ENCODE assay signal across 1 cellular context in genomic region chr6:139028658-139029469, GRCh38.
TF ChIP-seq lines count a peak whose summit lies in the region.

A gene with protein sequence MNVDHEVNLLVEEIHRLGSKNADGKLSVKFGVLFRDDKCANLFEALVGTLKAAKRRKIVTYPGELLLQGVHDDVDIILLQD (plus strand): TSS chr6:139028745. CDS start chr6:139034161, 5,416 bp downstream.

TF ChIP-seq in GM12878, 131 proteins besides CTCF, POLR2A, EP300 and RAD21 (continued from another document):
- TF ChIP-seq, protein P1, sequence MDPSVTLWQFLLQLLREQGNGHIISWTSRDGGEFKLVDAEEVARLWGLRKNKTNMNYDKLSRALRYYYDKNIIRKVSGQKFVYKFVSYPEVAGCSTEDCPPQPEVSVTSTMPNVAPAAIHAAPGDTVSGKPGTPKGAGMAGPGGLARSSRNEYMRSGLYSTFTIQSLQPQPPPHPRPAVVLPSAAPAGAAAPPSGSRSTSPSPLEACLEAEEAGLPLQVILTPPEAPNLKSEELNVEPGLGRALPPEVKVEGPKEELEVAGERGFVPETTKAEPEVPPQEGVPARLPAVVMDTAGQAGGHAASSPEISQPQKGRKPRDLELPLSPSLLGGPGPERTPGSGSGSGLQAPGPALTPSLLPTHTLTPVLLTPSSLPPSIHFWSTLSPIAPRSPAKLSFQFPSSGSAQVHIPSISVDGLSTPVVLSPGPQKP (IDR thresholded peaks at IDR 0.05; ENCODE audit: low read depth, low read length), result 0 out of 2 replicates have a peak, but pooled peaks have one; percentile 14
- TF ChIP-seq LARP7 (IDR thresholded peaks at IDR 0.05) (0 out of 2 replicates have a peak, but pooled peaks have one; percentile 45), CREB1 (IDR thresholded peaks at IDR 0.05; ENCODE audit: low read depth) (peak; percentile 44; the same call in 1 of the 2 replicates), ASH2L (IDR thresholded peaks at IDR 0.05; ENCODE audit: borderline replicate concordance, low read depth) (peak; percentile 23; the same call in 1 of the 2 replicates), IRF3 (IDR thresholded peaks at IDR 0.05) (no peak), CBFB (IDR thresholded peaks at IDR 0.05; ENCODE audit: low read depth) (peak; percentile 53; the same call in 1 of the 2 replicates), MAX (IDR thresholded peaks at IDR 0.05; ENCODE audit: low read depth, low read length) (peak; percentile 21; the same call in 1 of the 2 replicates), USF2 (IDR thresholded peaks at IDR 0.05; ENCODE audit: borderline replicate concordance, low read depth, low read length) (peak; percentile 55), CEBPB (IDR thresholded peaks at IDR 0.05; ENCODE audit: borderline replicate concordance in 1 of 2, low read depth in 2 of 2, low read length in 2 of 2) (no peak), BCL3 (IDR thresholded peaks at IDR 0.05; ENCODE audit: borderline replicate concordance, insufficient read depth, low read depth, low read length, poor library complexity, severe bottlenecking) (peak; percentile 2), POU2F2 (IDR thresholded peaks at IDR 0.05; ENCODE audit: borderline replicate concordance, low read depth, low read length) (peak; percentile 32; the same call in 2 of the 3 replicates), EGR1 (IDR thresholded peaks at IDR 0.05; ENCODE audit: borderline replicate concordance in 1 of 2, low read depth in 2 of 2, low read length in 2 of 2) (peak in 1 of 2 experiments; percentile 98; a peak in 2 of 3 replicates), SMARCA5 (IDR thresholded peaks at IDR 0.05) (peak; percentile 15; the same call in 1 of the 2 replicates), GATAD2B (conservative IDR thresholded peaks at IDR 0.05; ENCODE audit: low read depth) (peak; percentile 93), POLR2AphosphoS2 (IDR thresholded peaks at IDR 0.05; ENCODE audit: low read depth, low read length) (0 out of 2 replicates have a peak, but pooled peaks have one; percentile 26), PML (IDR thresholded peaks at IDR 0.05; ENCODE audit: low read length) (peak; percentile 65), RB1 (IDR thresholded peaks at IDR 0.05; ENCODE audit: borderline replicate concordance) (peak; percentile 22; the same call in 1 of the 2 replicates), IKZF2 (IDR thresholded peaks at IDR 0.05) (peak; percentile 68 to 77), POLR2AphosphoS5 (IDR thresholded peaks at IDR 0.05; ENCODE audit: low read length) (peak; percentile 88), KLF5 (IDR thresholded peaks at IDR 0.05; ENCODE audit: partially characterized antibody) (no peak), BCL11A (IDR thresholded peaks at IDR 0.05; ENCODE audit: low read depth, low read length) (0 out of 2 replicates have a peak, but pooled peaks have one; percentile 31), RAD51 (IDR thresholded peaks at IDR 0.05) (peak; percentile 72; the same call in 1 of the 2 replicates), SMAD5 (IDR thresholded peaks at IDR 0.05; ENCODE audit: low read depth) (peak; percentile 87; the same call in 1 of the 2 replicates), ATF3 (IDR thresholded peaks at IDR 0.05; ENCODE audit: borderline replicate concordance, extremely low read depth, low read depth, low read length) (peak; percentile 68; the same call in 1 of the 2 replicates), MEF2B (IDR thresholded peaks at IDR 0.05; ENCODE audit: partially characterized antibody, poor library complexity, severe bottlenecking) (peak; percentile 82), BMI1 (IDR thresholded peaks at IDR 0.05; ENCODE audit: borderline replicate concordance) (no peak), BACH1 (IDR thresholded peaks at IDR 0.05; ENCODE audit: borderline replicate concordance) (0 out of 2 replicates have a peak, but pooled peaks have one; percentile 35), CHD1 (IDR thresholded peaks at IDR 0.05; ENCODE audit: low read depth, low read length) (0 out of 2 replicates have a peak, but pooled peaks have one; percentile 75), HDGF (IDR thresholded peaks at IDR 0.05) (peak; percentile 47), SPI1 (IDR thresholded peaks at IDR 0.05; ENCODE audit: borderline replicate concordance, insufficient read depth, low read depth, low read length) (peak; percentile 62; the same call in 1 of the 2 replicates), FOXK2 (IDR thresholded peaks at IDR 0.05) (no peak), MTA2 (IDR thresholded peaks at IDR 0.05; ENCODE audit: low read depth) (peak; percentile 52), ATF7 (IDR thresholded peaks at IDR 0.05; ENCODE audit: low read depth) (peak; percentile 46; the same call in 1 of the 2 replicates), NR2F1 (conservative IDR thresholded peaks at IDR 0.05) (peak; percentile 62), RELB (IDR thresholded peaks at IDR 0.05; ENCODE audit: low read depth) (peak; percentile 58; the same call in 1 of the 2 replicates), IKZF1 (conservative IDR thresholded peaks at IDR 0.05) (peak; percentile 89), STAT3 (IDR thresholded peaks at IDR 0.05; ENCODE audit: low read depth, low read length) (no peak)
- TF ChIP-seq, protein P2, sequence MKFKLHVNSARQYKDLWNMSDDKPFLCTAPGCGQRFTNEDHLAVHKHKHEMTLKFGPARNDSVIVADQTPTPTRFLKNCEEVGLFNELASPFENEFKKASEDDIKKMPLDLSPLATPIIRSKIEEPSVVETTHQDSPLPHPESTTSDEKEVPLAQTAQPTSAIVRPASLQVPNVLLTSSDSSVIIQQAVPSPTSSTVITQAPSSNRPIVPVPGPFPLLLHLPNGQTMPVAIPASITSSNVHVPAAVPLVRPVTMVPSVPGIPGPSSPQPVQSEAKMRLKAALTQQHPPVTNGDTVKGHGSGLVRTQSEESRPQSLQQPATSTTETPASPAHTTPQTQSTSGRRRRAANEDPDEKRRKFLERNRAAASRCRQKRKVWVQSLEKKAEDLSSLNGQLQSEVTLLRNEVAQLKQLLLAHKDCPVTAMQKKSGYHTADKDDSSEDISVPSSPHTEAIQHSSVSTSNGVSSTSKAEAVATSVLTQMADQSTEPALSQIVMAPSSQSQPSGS (IDR thresholded peaks at IDR 0.05; ENCODE audit: low read length), result no peak
- TF ChIP-seq, protein P3, sequence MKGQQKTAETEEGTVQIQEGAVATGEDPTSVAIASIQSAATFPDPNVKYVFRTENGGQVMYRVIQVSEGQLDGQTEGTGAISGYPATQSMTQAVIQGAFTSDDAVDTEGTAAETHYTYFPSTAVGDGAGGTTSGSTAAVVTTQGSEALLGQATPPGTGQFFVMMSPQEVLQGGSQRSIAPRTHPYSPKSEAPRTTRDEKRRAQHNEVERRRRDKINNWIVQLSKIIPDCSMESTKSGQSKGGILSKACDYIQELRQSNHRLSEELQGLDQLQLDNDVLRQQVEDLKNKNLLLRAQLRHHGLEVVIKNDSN (IDR thresholded peaks at IDR 0.05; ENCODE audit: borderline replicate concordance, extremely low read length, insufficient read depth, low read depth, low read length), result peak; percentile 91
